Comparison of ENCODE assay signal across 3 cellular contexts in genomic region chr22:39172265-39173049, GRCh38.
TF ChIP-seq lines count a peak whose summit lies in the region.

No MANE protein-coding gene starts in this region.

TF ChIP-seq in A549, 52 proteins besides CTCF, POLR2A, EP300 and RAD21:
- TF ChIP-seq KDM1A (IDR thresholded peaks at IDR 0.05; ENCODE audit: low read depth) (peak; percentile 34; the same call in 1 of the 2 replicates), ZFP36 (IDR thresholded peaks at IDR 0.05; ENCODE audit: borderline replicate concordance, partially characterized antibody) (peak; percentile 67), HDAC2 (IDR thresholded peaks at IDR 0.05) (0 out of 2 replicates have a peak, but pooled peaks have one; percentile 23)

TF ChIP-seq in HEK293, 187 proteins besides CTCF, POLR2A, EP300 and RAD21:
- 0 out of 2 replicates have a peak, but pooled peaks have one; percentile 34 for TF ChIP-seq ZNF362 (tag by site-specific recombination; IDR thresholded peaks at IDR 0.05)
- TF ChIP-seq OSR2 (tag by site-specific recombination; IDR thresholded peaks at IDR 0.05) = peak; percentile 38; the same call in 1 of the 2 replicates
- 0 out of 2 replicates have a peak, but pooled peaks have one; percentile 37 for TF ChIP-seq EGR2 (tag by site-specific recombination; IDR thresholded peaks at IDR 0.05; ENCODE audit: low read depth)
- peak; percentile 94 for TF ChIP-seq ZNF768 (tag by site-specific recombination; IDR thresholded peaks at IDR 0.05)

TF ChIP-seq in HepG2, 621 proteins besides CTCF, POLR2A, EP300 and RAD21:
- TF ChIP-seq RCOR2 (CRISPR knock-in tag; IDR thresholded peaks at IDR 0.05) = 0 out of 2 replicates have a peak, but pooled peaks have one; percentile 25
- TF ChIP-seq ZNF768 (CRISPR knock-in tag; IDR thresholded peaks at IDR 0.05) = peak; percentile 98
- peak; percentile 69 for TF ChIP-seq ZMYM3 (CRISPR knock-in tag; IDR thresholded peaks at IDR 0.05)
